Comparison of ENCODE assay signal across 10 cellular contexts in genomic region chr6:143579703-143580102, GRCh38.
DNase-seq lines count a peak whose midpoint lies in the region; ATAC-seq and TF ChIP-seq lines count a peak whose summit lies in the region.
"Had no signal": no experiment of that assay in that cellular context is flagged by ENCODE, and none has a peak within 500 bp of the region (broad histone marks: within the 10 kb centered on the region; RNA-seq: fewer than 3 reads in every experiment).

No MANE protein-coding gene starts in this region.

- DNase-seq in IMR-90 (peak; percentile 95), dedifferentiated amniotic fluid mesenchymal stem cell (ENCODE audit: extremely low spot score) (peak; percentile 58), hepatic stellate cell (ENCODE audit: low spot score) (peak; percentile 75), ureter (ENCODE audit: low spot score) (peak; percentile 48), NCI-H2081 treated with DMSO at 0.1 percent for 48 hours (lab: John Stamatoyannopoulos, UW) (no peak), NCI-H69 (lab: John Stamatoyannopoulos, UW) (no peak)
- DNase-seq: activated CD4-positive, CD25-positive, alpha-beta regulatory T cell; midbrain had no signal

- POLR2A ChIA-PET in IMR-90 (lab: Charles Lee; ENCODE audit: unreplicated experiment), result no interaction called here

- peak overlapping the region; percentile 66 for H2AK9ac ChIP-seq in IMR-90 (replicated peaks; ENCODE audit: low read depth, low read length, poor library complexity)

- H2BK5ac ChIP-seq in IMR-90 (ENCODE audit: low read depth, low read length, poor library complexity, severe bottlenecking), result peak overlapping the region; percentile 73

- CTCF ChIA-PET in IMR-90 (lab: Yijun Ruan, JAX), result no interaction called here

- H4K20me1 ChIP-seq in IMR-90 (ENCODE audit: insufficient read depth, low read length), result no peaks in the 10 kb centered on the region

- dilution Hi-C loops in IMR-90 (cut with HindIII; ENCODE audit: low sequenced_read_pairs, unreplicated experiment), result no loop called here

- peak overlapping the region; percentile 24; the same call in 1 of the 2 replicates for H2AK5ac ChIP-seq in IMR-90 (ENCODE audit: low read depth, low read length)

- H3K14ac ChIP-seq in IMR-90 (replicated peaks; ENCODE audit: low read depth, low read length), result peak overlapping the region; percentile 70

- H2BK15ac ChIP-seq in IMR-90 (ENCODE audit: low read depth, low read length), result peak overlapping the region; percentile 6; the same call in 1 of the 3 replicates

- H2BK20ac ChIP-seq in IMR-90 (ENCODE audit: low read depth, low read length), result peak overlapping the region; percentile 53; the same call in 1 of the 2 replicates

- H2AFZ ChIP-seq in IMR-90 (replicated peaks; ENCODE audit: low read length, poor library complexity), result peak overlapping the region; percentile 38

- H3K18ac ChIP-seq in IMR-90 (ENCODE audit: low read depth, low read length), result peak overlapping the region; percentile 29; the same call in 1 of the 2 replicates

- no peaks in the 10 kb centered on the region for H3K27me3 ChIP-seq in IMR-90 (ENCODE audit: control insufficient read depth, insufficient read depth, low read length)

- H4K8ac ChIP-seq in IMR-90 (ENCODE audit: low read depth in 2 of 2, low read length in 2 of 2), result peak overlapping the region in 1 of 2 experiments; percentile 76; a peak in 2 of 4 replicates

- peak; percentile 60 for ATAC-seq in IMR-90 (ENCODE audit: low read depth)
- no peak for ATAC-seq in HG02981 (IDR thresholded peaks at IDR 0.05; ENCODE audit: unreplicated experiment)
- ATAC-seq in GM18868 (IDR thresholded peaks at IDR 0.05; ENCODE audit: unreplicated experiment), result no peak

- no peak overlapping the region for H3K56ac ChIP-seq in IMR-90 (ENCODE audit: extremely low read depth, insufficient read depth, low read length)

- intact Hi-C loops in IMR-90 (cut with micrococcal nuclease), result loop anchor here (10.0 kb wide), 1 partner anchor 905 kb away; no protein-coding TSS in a partner anchor

- no peak for TF ChIP-seq POLR2A in IMR-90 (IDR thresholded peaks at IDR 0.05; ENCODE audit: low read depth, low read length)

- H3K4me2 ChIP-seq in IMR-90 (ENCODE audit: low read depth, low read length), result no peak overlapping the region

- peak overlapping the region; percentile 9; the same call in 1 of the 2 replicates for H3K27ac ChIP-seq in IMR-90 (ENCODE audit: insufficient read depth, low read length)

- no peak overlapping the region for H3K4me3 ChIP-seq in IMR-90 (ENCODE audit: insufficient read depth, low read depth, low read length)

- peak overlapping the region; percentile 59 for H3K4ac ChIP-seq in IMR-90 (ENCODE audit: low read depth, low read length)

- H4K91ac ChIP-seq in IMR-90 (ENCODE audit: insufficient read depth, low read depth, low read length), result peak overlapping the region; percentile 18; the same call in 1 of the 2 replicates

- peak overlapping the region; percentile 87 for H2BK120ac ChIP-seq in IMR-90 (ENCODE audit: low read depth, low read length)

- no peak overlapping the region for H3K9ac ChIP-seq in IMR-90 (ENCODE audit: low read depth, low read length)

- H3K23ac ChIP-seq in IMR-90 (ENCODE audit: low read depth, low read length), result no peak overlapping the region; the same call in 1 of the 2 replicates

- H3K9me3 ChIP-seq in IMR-90 (ENCODE audit: control insufficient read depth, insufficient read depth, low read length), result peaks cover 3% of the 10 kb centered on the region

- no CpG with 5 or more reads among the region's 8 CpGs for WGBS in IMR-90 (ENCODE audit: extremely low coverage in 2 of 2, insufficient read length in 1 of 2), 2 experiments

- in situ Hi-C loops in IMR-90 (cut with MboI; ENCODE audit: low sequenced_read_pairs), result loop anchor here (5.0 kb wide), 1 partner anchor 433 kb away; no protein-coding TSS in a partner anchor

- peaks cover 5% of the 10 kb centered on the region for H3K4me1 ChIP-seq in IMR-90 (ENCODE audit: control insufficient read depth, insufficient read depth, low read length)

- no TSS peak for BruUV-seq in IMR-90 (replicated peaks; lab: Mats Ljungman, UMichigan)

- peak overlapping the region; percentile 11; the same call in 1 of the 2 replicates for H4K5ac ChIP-seq in IMR-90 (ENCODE audit: low read depth, low read length)

- peaks cover 0 to 22% of the 10 kb centered on the region in 2 experiments; a peak in 3 of 4 replicates for H3K79me1 ChIP-seq in IMR-90 (ENCODE audit: low read depth in 1 of 2, low read length in 2 of 2)

- no peaks in the 10 kb centered on the region for H3K36me3 ChIP-seq in IMR-90 (ENCODE audit: control insufficient read depth, insufficient read depth, low read length)

- peak; percentile 21; the same call in 1 of the 2 replicates for TF ChIP-seq RAD21 in IMR-90 (IDR thresholded peaks at IDR 0.05; ENCODE audit: low read length)

- H3K9me1 ChIP-seq in IMR-90 (ENCODE audit: insufficient read depth, low read length), result peaks cover 8% of the 10 kb centered on the region; the same call in 1 of the 2 replicates

- no peak for TF ChIP-seq CTCF in IMR-90 (conservative IDR thresholded peaks at IDR 0.05; ENCODE audit: low read depth, low read length)

TF ChIP-seq in IMR-90, 13 proteins besides CTCF, POLR2A, EP300 and RAD21:
- TF ChIP-seq MXI1 (IDR thresholded peaks at IDR 0.05; ENCODE audit: borderline replicate concordance, low read depth, low read length) (no peak), RFX5 (IDR thresholded peaks at IDR 0.05; ENCODE audit: low read depth, low read length) (no peak), FOS (IDR thresholded peaks at IDR 0.05; ENCODE audit: low read depth, low read length) (peak; percentile 65; the same call in 1 of the 2 replicates), CEBPB (IDR thresholded peaks at IDR 0.05; ENCODE audit: low read depth, low read length) (peak; percentile 67)

Comparison
In these comparisons a context has a peak if more than half of its experiments do, and no peak if none do; other contexts are left out.
1. DNase-seq: peak in IMR-90 (single experiment), dedifferentiated amniotic fluid mesenchymal stem cell (single experiment), hepatic stellate cell (single experiment) and ureter (single experiment); none in NCI-H2081 treated with DMSO at 0.1 percent for 48 hours (single experiment) and NCI-H69 (single experiment).